Comparison of ENCODE assay signal across 1 cellular context in the genomic region with DNA sequence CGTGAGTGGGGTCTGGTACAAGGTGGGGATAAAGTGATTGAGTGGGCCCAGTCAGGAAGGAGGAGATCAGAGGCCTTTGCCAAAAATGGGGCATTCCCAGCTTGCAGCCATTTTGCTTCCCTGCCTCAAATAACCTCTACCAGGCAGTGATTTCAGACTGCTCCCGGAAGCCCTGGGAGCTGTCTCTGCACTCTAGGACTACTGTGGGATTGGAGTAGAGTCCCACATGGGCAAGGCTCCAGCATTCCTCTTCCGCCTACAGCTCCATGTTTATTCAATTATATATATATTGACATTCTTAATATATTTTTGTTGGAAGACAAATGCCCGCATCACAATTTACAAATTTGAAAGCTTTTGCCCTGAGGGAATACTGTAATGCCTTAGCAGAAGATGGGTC.
TF ChIP-seq lines count a peak whose summit lies in the region.

No MANE protein-coding gene starts in this region.

TF ChIP-seq in IMR-90, 13 proteins besides CTCF, POLR2A, EP300 and RAD21 (continued from another document):
- TF ChIP-seq MAFK (IDR thresholded peaks at IDR 0.05; ENCODE audit: low read depth, low read length) (no peak), CHD1 (IDR thresholded peaks at IDR 0.05; ENCODE audit: low read depth, low read length) (no peak), MAZ (IDR thresholded peaks at IDR 0.05; ENCODE audit: borderline replicate concordance, low read depth, low read length) (no peak), BHLHE40 (IDR thresholded peaks at IDR 0.05; ENCODE audit: low read depth, low read length) (no peak), NFE2L2 (IDR thresholded peaks at IDR 0.05; ENCODE audit: low read depth, low read length) (no peak), MXI1 (IDR thresholded peaks at IDR 0.05; ENCODE audit: borderline replicate concordance, low read depth, low read length) (no peak), RFX5 (IDR thresholded peaks at IDR 0.05; ENCODE audit: low read depth, low read length) (no peak), CEBPB (IDR thresholded peaks at IDR 0.05; ENCODE audit: low read depth, low read length) (no peak), FOS (IDR thresholded peaks at IDR 0.05; ENCODE audit: low read depth, low read length) (no peak), SMC3 (IDR thresholded peaks at IDR 0.05; ENCODE audit: low read depth, low read length) (no peak)
- TF ChIP-seq, protein P1, sequence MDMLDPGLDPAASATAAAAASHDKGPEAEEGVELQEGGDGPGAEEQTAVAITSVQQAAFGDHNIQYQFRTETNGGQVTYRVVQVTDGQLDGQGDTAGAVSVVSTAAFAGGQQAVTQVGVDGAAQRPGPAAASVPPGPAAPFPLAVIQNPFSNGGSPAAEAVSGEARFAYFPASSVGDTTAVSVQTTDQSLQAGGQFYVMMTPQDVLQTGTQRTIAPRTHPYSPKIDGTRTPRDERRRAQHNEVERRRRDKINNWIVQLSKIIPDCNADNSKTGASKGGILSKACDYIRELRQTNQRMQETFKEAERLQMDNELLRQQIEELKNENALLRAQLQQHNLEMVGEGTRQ (IDR thresholded peaks at IDR 0.05; ENCODE audit: low read depth, low read length) = no peak
- TF ChIP-seq, protein P2, sequence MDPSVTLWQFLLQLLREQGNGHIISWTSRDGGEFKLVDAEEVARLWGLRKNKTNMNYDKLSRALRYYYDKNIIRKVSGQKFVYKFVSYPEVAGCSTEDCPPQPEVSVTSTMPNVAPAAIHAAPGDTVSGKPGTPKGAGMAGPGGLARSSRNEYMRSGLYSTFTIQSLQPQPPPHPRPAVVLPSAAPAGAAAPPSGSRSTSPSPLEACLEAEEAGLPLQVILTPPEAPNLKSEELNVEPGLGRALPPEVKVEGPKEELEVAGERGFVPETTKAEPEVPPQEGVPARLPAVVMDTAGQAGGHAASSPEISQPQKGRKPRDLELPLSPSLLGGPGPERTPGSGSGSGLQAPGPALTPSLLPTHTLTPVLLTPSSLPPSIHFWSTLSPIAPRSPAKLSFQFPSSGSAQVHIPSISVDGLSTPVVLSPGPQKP (IDR thresholded peaks at IDR 0.05; ENCODE audit: borderline replicate concordance, low read depth, low read length) = no peak
